ENCODE assay signal across 9 cellular contexts in genomic region chr1:178192686-178193085, GRCh38.
A peak's percentile ranks its signal among the peaks of the same experiment; 100 is the strongest.
DNase-seq lines count a peak whose midpoint lies in the region; FAIRE-seq and TF ChIP-seq lines count a peak whose summit lies in the region.
"Had no signal": no experiment of that assay in that cellular context is flagged by ENCODE, and none has a peak within 500 bp of the region (broad histone marks: within the 10 kb centered on the region; RNA-seq: fewer than 3 reads in every experiment).

No MANE protein-coding gene starts in this region.

- no peak for TF ChIP-seq CTCF in kidney (IDR thresholded peaks at IDR 0.05; ENCODE audit: borderline replicate concordance, extremely low read depth, insufficient read depth)

- no peaks in the 10 kb centered on the region for H3K9me3 ChIP-seq in kidney (ENCODE audit: control insufficient read depth in 1 of 2, low read length in 2 of 2)

- intact Hi-C loops in kidney (cut with DNase I) = no loop called here

- H3K36me3 ChIP-seq in kidney (ENCODE audit: control insufficient read depth in 1 of 2, insufficient read depth in 2 of 2, low read length in 2 of 2) = no peaks in the 10 kb centered on the region

- no peak overlapping the region for H3K9ac ChIP-seq in kidney (ENCODE audit: low read length in 2 of 2)
- H3K9ac ChIP-seq: parathyroid adenoma had no signal

- in situ Hi-C loops in SK-MEL-5 (cut with HindIII; ENCODE audit: low pct_unique_long_range_greater_than_20kb, low sequenced_read_pairs) = no loop called here

- H3K4me1 ChIP-seq in kidney (ENCODE audit: control insufficient read depth in 1 of 2, insufficient read depth in 1 of 2, low read depth in 1 of 2, low read length in 2 of 2) = no peaks in the 10 kb centered on the region
- H3K4me1 ChIP-seq: parathyroid adenoma had no signal

- FAIRE-seq in GM19239 (lab: Jason Lieb, UNC) (no peak), kidney (lab: Jason Lieb, UNC) (no peak)

- H3K4me3 ChIP-seq in kidney (ENCODE audit: low read length in 2 of 2) = no peak overlapping the region

- DNase-seq in HCEC 1CT (peak; percentile 78), SK-MEL-5 (ENCODE audit: low read depth, low spot score) (peak; percentile 73), fibroblast of peridontal ligament (ENCODE audit: extremely low read depth) (peak; percentile 78), putamen (ENCODE audit: low spot score) (peak; percentile 47), GM19239 (ENCODE audit: insufficient read length, low spot score) (no peak), kidney (no peak), NK-92 (lab: John Stamatoyannopoulos, UW; ENCODE audit: unreplicated experiment) (no peak), GM19238 (ENCODE audit: insufficient read length, low spot score) (no peak)

- no peak overlapping the region for H3K27ac ChIP-seq in kidney (ENCODE audit: low read depth in 2 of 2, low read length in 2 of 2)
- H3K27ac ChIP-seq: parathyroid adenoma had no signal

Comparison
In these comparisons a context has a peak if more than half of its experiments do, and no peak if none do; other contexts are left out.
1. DNase-seq: peak in HCEC 1CT (single experiment), SK-MEL-5 (single experiment), fibroblast of peridontal ligament (single experiment) and putamen (single experiment); none in GM19239 (single experiment), kidney (single experiment), NK-92 (single experiment) and GM19238 (single experiment).